Comparison of ENCODE assay signal across 1 cellular context in genomic region chr1:48776400-48777218, GRCh38.
TF ChIP-seq lines count a peak whose summit lies in the region.

A gene with protein sequence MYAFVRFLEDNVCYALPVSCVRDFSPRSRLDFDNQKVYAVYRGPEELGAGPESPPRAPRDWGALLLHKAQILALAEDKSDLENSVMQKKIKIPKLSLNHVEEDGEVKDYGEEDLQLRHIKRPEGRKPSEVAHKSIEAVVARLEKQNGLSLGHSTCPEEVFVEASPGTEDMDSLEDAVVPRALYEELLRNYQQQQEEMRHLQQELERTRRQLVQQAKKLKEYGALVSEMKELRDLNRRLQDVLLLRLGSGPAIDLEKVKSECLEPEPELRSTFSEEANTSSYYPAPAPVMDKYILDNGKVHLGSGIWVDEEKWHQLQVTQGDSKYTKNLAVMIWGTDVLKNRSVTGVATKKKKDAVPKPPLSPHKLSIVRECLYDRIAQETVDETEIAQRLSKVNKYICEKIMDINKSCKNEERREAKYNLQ (minus strand): TSS chr1:48776891. CDS start chr1:48776831, 60 bp downstream.

TF ChIP-seq in WTC11, 78 proteins besides CTCF, POLR2A, EP300 and RAD21 (continued from another document):
- TF ChIP-seq, protein P1, sequence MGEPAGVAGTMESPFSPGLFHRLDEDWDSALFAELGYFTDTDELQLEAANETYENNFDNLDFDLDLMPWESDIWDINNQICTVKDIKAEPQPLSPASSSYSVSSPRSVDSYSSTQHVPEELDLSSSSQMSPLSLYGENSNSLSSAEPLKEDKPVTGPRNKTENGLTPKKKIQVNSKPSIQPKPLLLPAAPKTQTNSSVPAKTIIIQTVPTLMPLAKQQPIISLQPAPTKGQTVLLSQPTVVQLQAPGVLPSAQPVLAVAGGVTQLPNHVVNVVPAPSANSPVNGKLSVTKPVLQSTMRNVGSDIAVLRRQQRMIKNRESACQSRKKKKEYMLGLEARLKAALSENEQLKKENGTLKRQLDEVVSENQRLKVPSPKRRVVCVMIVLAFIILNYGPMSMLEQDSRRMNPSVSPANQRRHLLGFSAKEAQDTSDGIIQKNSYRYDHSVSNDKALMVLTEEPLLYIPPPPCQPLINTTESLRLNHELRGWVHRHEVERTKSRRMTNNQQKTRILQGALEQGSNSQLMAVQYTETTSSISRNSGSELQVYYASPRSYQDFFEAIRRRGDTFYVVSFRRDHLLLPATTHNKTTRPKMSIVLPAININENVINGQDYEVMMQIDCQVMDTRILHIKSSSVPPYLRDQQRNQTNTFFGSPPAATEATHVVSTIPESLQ (CRISPR knock-in tag; IDR thresholded peaks at IDR 0.05), result no peak
- TF ChIP-seq ZNF512 (CRISPR knock-in tag; IDR thresholded peaks at IDR 0.05; ENCODE audit: borderline replicate concordance) (no peak), USF2 (CRISPR knock-in tag; IDR thresholded peaks at IDR 0.05) (no peak), JAZF1 (CRISPR knock-in tag; IDR thresholded peaks at IDR 0.05) (no peak), IRF2 (CRISPR knock-in tag; IDR thresholded peaks at IDR 0.05; ENCODE audit: borderline replicate concordance, low read depth) (no peak), GTF2I (CRISPR knock-in tag; conservative IDR thresholded peaks at IDR 0.05) (no peak), CDX4 (CRISPR knock-in tag; IDR thresholded peaks at IDR 0.05; ENCODE audit: borderline replicate concordance) (no peak), GRHL2 (CRISPR knock-in tag; IDR thresholded peaks at IDR 0.05; ENCODE audit: insufficient replicate concordance, severe bottlenecking) (no peak), SMAD3 (CRISPR knock-in tag; IDR thresholded peaks at IDR 0.05; ENCODE audit: borderline replicate concordance) (no peak), JUN (CRISPR knock-in tag; IDR thresholded peaks at IDR 0.05) (no peak), ERG (CRISPR knock-in tag; IDR thresholded peaks at IDR 0.05) (no peak), EMX1 (CRISPR knock-in tag; IDR thresholded peaks at IDR 0.05) (no peak)
- TF ChIP-seq, protein P2, sequence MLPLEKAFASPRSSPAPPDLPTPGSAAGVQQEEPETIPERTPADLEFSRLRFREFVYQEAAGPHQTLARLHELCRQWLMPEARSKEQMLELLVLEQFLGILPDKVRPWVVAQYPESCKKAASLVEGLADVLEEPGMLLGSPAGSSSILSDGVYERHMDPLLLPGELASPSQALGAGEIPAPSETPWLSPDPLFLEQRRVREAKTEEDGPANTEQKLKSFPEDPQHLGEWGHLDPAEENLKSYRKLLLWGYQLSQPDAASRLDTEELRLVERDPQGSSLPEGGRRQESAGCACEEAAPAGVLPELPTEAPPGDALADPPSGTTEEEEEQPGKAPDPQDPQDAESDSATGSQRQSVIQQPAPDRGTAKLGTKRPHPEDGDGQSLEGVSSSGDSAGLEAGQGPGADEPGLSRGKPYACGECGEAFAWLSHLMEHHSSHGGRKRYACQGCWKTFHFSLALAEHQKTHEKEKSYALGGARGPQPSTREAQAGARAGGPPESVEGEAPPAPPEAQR (CRISPR knock-in tag; IDR thresholded peaks at IDR 0.05), result no peak
TF ChIP-seq in WTC11: peak in this region for 0.
